11 cellular contexts compared by ENCODE assay signal in the genomic region with DNA sequence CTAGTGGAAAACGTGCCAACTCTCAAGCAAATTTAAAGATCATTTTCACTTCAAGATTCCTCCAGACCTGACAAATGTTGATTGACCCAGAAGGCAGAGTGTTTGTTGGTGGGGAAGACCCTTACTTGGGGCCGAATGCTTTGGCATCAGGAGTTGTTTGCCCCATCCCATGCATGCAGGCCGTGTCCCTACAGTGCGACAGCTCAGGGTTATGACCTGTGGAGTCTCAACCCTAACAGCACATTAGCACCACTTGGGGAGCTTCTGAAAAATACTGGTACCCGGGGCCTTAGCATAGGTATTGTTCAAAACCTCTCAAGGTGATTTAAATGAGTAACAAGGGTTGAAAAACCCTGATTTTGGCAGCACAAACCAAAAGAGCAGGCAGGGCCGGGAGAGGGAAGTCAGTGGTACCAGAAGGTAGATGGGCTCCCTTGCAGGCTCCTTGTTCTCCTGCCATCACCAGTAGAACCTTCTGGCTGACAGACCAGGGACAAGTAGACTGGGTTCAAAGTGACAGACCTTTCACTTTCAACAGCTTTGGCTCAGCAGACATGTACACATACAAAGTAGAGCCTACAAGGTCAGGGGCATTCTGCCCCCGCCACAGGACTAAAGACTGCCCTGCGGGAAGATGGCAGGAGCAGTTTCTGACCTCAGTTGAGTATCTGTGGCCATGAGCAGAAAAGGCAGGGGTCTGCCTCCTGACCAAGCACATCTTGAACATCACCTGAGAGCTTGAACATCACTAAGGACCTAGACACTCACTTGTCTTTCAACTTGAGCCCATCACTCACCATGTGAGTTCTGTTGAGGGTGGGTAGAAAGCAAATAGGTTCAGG. TPM values are rescaled to one million over a fixed set of nuclear protein-coding genes. Genes with fewer than 3 reads are reported as not detected.
DNase-seq lines count a peak whose midpoint lies in the region; ATAC-seq, FAIRE-seq and TF ChIP-seq lines count a peak whose summit lies in the region.
"Had no signal": no experiment of that assay in that cellular context is flagged by ENCODE, and none has a peak within 500 bp of the region (broad histone marks: within the 10 kb centered on the region; RNA-seq: fewer than 3 reads in every experiment).

No MANE protein-coding gene starts in this region.

- H3K27ac ChIP-seq in angular gyrus (ENCODE audit: low read depth, low read length) (peak overlapping the region; percentile 85), lower lobe of right lung (peak overlapping the region; percentile 53), thymus (ENCODE audit: low read depth) (peak overlapping the region; percentile 61), PC-9 (no peak overlapping the region)
- H3K27ac ChIP-seq: pancreas had no signal

- H3K4me1 Mint-ChIP-seq in activated CD8-positive, alpha-beta memory T cell treated with anti-CD3 and anti-CD28 coated beads, Interleukin-2, amount 10 ng/mL, durations not matched to agents 7 days and 5 days, result peaks cover 17% of the 10 kb centered on the region

- H3K4me2 ChIP-seq in PC-9, result no peak overlapping the region

- WGBS in thymus, result 97% methylated on average over 8 of the region's 8 CpGs

- no peaks in the 10 kb centered on the region for H4K20me1 ChIP-seq in PC-9 (ENCODE audit: insufficient read depth)

- H3K4me3 ChIP-seq in lower lobe of right lung (no peak overlapping the region), thymus (ENCODE audit: low read length) (no peak overlapping the region), PC-9 (no peak overlapping the region)
- H3K4me3 ChIP-seq: pancreas had no signal

- H2AFZ ChIP-seq in PC-9, result no peak overlapping the region

- POLR2A ChIA-PET in PC-9 (lab: Charles Lee; ENCODE audit: unreplicated experiment), result no interaction called here

- CTCF ChIA-PET in activated CD8-positive, alpha-beta memory T cell treated with anti-CD3 and anti-CD28 coated beads, Interleukin-2, amount 10 ng/mL, durations not matched to agents 7 days and 5 days (lab: Charles Lee), result interaction anchor here (1.0 to 1.7 kb wide), 5 partner anchors 10 to 161 kb away, joined by 3 to 6 read pairs (median 4); no protein-coding TSS in a partner anchor
- CTCF ChIA-PET in PC-9 (lab: Charles Lee), result interaction anchor here (1.5 kb wide), 1 partner anchor 164 kb away, joined by 7 read pairs; a partner anchor contains a TSS

- no peaks in the 10 kb centered on the region for H3K9me3 ChIP-seq in lower lobe of right lung
- H3K9me3 ChIP-seq in thymus (ENCODE audit: control insufficient read depth), result no peaks in the 10 kb centered on the region
- no peaks in the 10 kb centered on the region for H3K9me3 ChIP-seq in PC-9 (ENCODE audit: insufficient read depth, low read depth)
- H3K9me3 ChIP-seq: pancreas had no signal

- H3F3A ChIP-seq in PC-9 (ENCODE audit: insufficient read depth, low read depth), result no peaks in the 10 kb centered on the region

- BruUV-seq in PC-9 (replicated peaks; lab: Mats Ljungman, UMichigan), result no TSS peak

- DNase-seq in activated CD8-positive, alpha-beta memory T cell treated with anti-CD3 and anti-CD28 coated beads, Interleukin-2, amount 10 ng/mL, durations not matched to agents 7 days and 5 days, result peak; percentile 38
- no peak for DNase-seq in activated CD8-positive, alpha-beta memory T cell treated with anti-CD3 and anti-CD28 coated beads for 24 hours
- DNase-seq in lower lobe of right lung (no peak), PC-9 (no peak), GM19239 (ENCODE audit: insufficient read length, low spot score) (no peak), NCI-H82 treated with DMSO at 0.1 percent for 48 hours (lab: John Stamatoyannopoulos, UW; ENCODE audit: unreplicated experiment) (no peak)
- DNase-seq: KG1, NCI-H2227 treated with DMSO at 0.1 percent for 48 hours had no signal

- H3K4me3 Mint-ChIP-seq in activated CD8-positive, alpha-beta memory T cell treated with anti-CD3 and anti-CD28 coated beads, Interleukin-2, amount 10 ng/mL, durations not matched to agents 7 days and 5 days, result no peak overlapping the region

- H3K27me3 Mint-ChIP-seq in activated CD8-positive, alpha-beta memory T cell treated with anti-CD3 and anti-CD28 coated beads, Interleukin-2, amount 10 ng/mL, durations not matched to agents 7 days and 5 days, result no peaks in the 10 kb centered on the region

- intact Hi-C loops in lower lobe of right lung (cut with DNase I), result no loop called here
- intact Hi-C loops in PC-9 (cut with micrococcal nuclease; ENCODE audit: unreplicated experiment), result loop anchor here (10.0 kb wide), 1 partner anchor 228 kb away; no protein-coding TSS in a partner anchor

- H3K27ac Mint-ChIP-seq in activated CD8-positive, alpha-beta memory T cell treated with anti-CD3 and anti-CD28 coated beads, Interleukin-2, amount 10 ng/mL, durations not matched to agents 7 days and 5 days, result no peak overlapping the region

- no peak for ATAC-seq in activated CD8-positive, alpha-beta memory T cell treated with anti-CD3 and anti-CD28 coated beads, Interleukin-2, amount 10 ng/mL, durations not matched to agents 7 days and 5 days
- no peak for ATAC-seq in lower lobe of right lung
- ATAC-seq: pancreas had no signal

- H3K36me3 Mint-ChIP-seq in activated CD8-positive, alpha-beta memory T cell treated with anti-CD3 and anti-CD28 coated beads, Interleukin-2, amount 10 ng/mL, durations not matched to agents 7 days and 5 days, result peaks cover 27% of the 10 kb centered on the region

- H3K4me1 ChIP-seq in lower lobe of right lung, result peaks cover 51% of the 10 kb centered on the region
- no peaks in the 10 kb centered on the region for H3K4me1 ChIP-seq in thymus (ENCODE audit: control insufficient read depth, insufficient read depth, low read length)
- peaks cover 11% of the 10 kb centered on the region for H3K4me1 ChIP-seq in PC-9 (replicated peaks; ENCODE audit: insufficient read depth)

- H3K36me3 ChIP-seq in lower lobe of right lung, result peaks cover 52% of the 10 kb centered on the region
- peaks cover 68% of the 10 kb centered on the region for H3K36me3 ChIP-seq in thymus (ENCODE audit: control insufficient read depth, insufficient read depth)
- 0 out of 2 replicates have a peak, but pooled peaks cover 6% of the 10 kb centered on the region for H3K36me3 ChIP-seq in PC-9 (ENCODE audit: low read depth)

- H3K27me3 ChIP-seq in lower lobe of right lung (ENCODE audit: low read depth) (no peaks in the 10 kb centered on the region), thymus (ENCODE audit: control insufficient read depth, insufficient read depth) (no peaks in the 10 kb centered on the region), PC-9 (ENCODE audit: insufficient read depth, low read depth) (no peaks in the 10 kb centered on the region)
- H3K27me3 ChIP-seq: pancreas had no signal

- TF ChIP-seq CTCF in lower lobe of right lung (IDR thresholded peaks at IDR 0.05) (no peak), PC-9 (conservative IDR thresholded peaks at IDR 0.05) (no peak)

- H3K9me2 ChIP-seq in PC-9 (ENCODE audit: insufficient read depth), result no peaks in the 10 kb centered on the region

- no peaks in the 10 kb centered on the region for H3K79me2 ChIP-seq in PC-9 (ENCODE audit: low read depth)

- FAIRE-seq in GM19239 (lab: Jason Lieb, UNC), result no peak
- FAIRE-seq: pancreas had no signal

- no peaks in the 10 kb centered on the region for H3K9me3 Mint-ChIP-seq in activated CD8-positive, alpha-beta memory T cell treated with anti-CD3 and anti-CD28 coated beads, Interleukin-2, amount 10 ng/mL, durations not matched to agents 7 days and 5 days (ENCODE audit: low read depth)

RNA-seq across cellular contexts. Expression of a gene that starts 39.6 kb away (rescaled TPM):
- total RNA-seq in activated CD8-positive, alpha-beta memory T cell treated with anti-CD3 and anti-CD28 coated beads, Interleukin-2, amount 10 ng/mL, durations not matched to agents 7 days and 5 days, result 100 to 1,000 TPM; 201 to 337 TPM
- total RNA-seq in lower lobe of right lung, result 94.0 TPM
- polyA plus RNA-seq in thymus, result 126 TPM
- total RNA-seq in PC-9 (2021), result 64.1 and 69.4 TPM in 2 replicates
